In the genomic region with DNA sequence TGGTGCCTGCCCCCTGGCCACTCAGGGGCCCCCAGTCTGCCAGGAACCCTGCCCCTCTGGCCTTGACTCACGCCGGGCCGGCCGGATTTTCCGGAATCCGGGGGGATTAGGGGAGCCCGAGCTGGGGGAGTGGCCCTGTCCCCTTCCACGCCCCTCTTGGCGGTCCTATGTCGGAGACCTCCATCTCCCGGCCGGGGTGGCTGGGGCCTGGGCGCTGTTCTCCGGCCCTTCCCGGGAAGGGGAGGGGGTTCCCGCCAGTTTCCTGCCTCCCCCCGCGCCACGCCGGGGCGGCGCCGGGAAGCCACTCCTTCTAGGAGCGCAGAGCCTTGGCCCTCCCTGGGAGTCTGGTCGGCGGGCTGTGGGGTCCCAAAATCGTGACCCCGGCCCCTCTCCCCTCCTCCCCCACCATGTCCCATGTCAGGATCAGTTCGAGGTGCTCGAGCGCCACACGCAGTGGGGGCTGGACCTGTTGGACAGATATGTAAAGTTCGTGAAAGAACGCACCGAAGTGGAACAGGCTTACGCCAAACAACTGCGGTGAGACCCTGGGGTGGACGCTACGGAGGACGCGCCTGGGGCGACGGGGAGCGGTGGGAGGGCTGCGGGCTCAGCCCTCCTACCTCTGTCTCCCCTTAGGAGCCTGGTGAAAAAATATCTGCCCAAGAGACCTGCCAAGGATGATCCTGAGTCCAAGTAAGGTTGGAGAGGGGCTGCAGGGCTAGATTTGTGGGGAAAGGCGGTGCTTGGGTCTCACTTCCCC, we compare ENCODE assay signal across 9 cellular contexts. TPM values are rescaled to one million over a fixed set of nuclear protein-coding genes. Genes with fewer than 3 reads are reported as not detected.
DNase-seq lines count a peak whose midpoint lies in the region; ATAC-seq and TF ChIP-seq lines count a peak whose summit lies in the region.
"Had no signal": no experiment of that assay in that cellular context is flagged by ENCODE, and none has a peak within 500 bp of the region (broad histone marks: within the 10 kb centered on the region; RNA-seq: fewer than 3 reads in every experiment).

No MANE protein-coding gene starts in this region.

- peak overlapping the region; percentile 96 for H3K4me2 ChIP-seq in KMS-11

- H3K27me3 ChIP-seq in KMS-11 (ENCODE audit: insufficient read depth, low read depth), result no peaks in the 10 kb centered on the region

- peaks cover 11% of the 10 kb centered on the region for H3K36me3 Mint-ChIP-seq in activated naive CD8-positive, alpha-beta T cell treated with anti-CD3 and anti-CD28 coated beads, Interleukin-2, amount 10 ng/mL, durations not matched to agents 7 days and 5 days

- H3K27me3 Mint-ChIP-seq in activated naive CD8-positive, alpha-beta T cell treated with anti-CD3 and anti-CD28 coated beads, Interleukin-2, amount 10 ng/mL, durations not matched to agents 7 days and 5 days, result no peaks in the 10 kb centered on the region

- TF ChIP-seq CTCF in KMS-11 (conservative IDR thresholded peaks at IDR 0.05; ENCODE audit: low read depth, low read length), result no peak

- no peak overlapping the region for H3K27ac ChIP-seq in KMS-11

- no peaks in the 10 kb centered on the region for H3K36me3 ChIP-seq in KMS-11 (ENCODE audit: insufficient read depth)

- no peak overlapping the region for H3K4me3 ChIP-seq in KMS-11 (IDR thresholded peaks at IDR 0.05; ENCODE audit: insufficient read depth, low read depth, low read length)

- peak overlapping the region; percentile 49 for H2AFZ ChIP-seq in KMS-11 (ENCODE audit: low read depth)

- H3K9ac ChIP-seq in KMS-11, result peak overlapping the region; percentile 62; the same call in 1 of the 2 replicates

- intact Hi-C loops in sciatic nerve (cut with DNase I), result no loop called here

- no peaks in the 10 kb centered on the region for H3K9me3 Mint-ChIP-seq in activated naive CD8-positive, alpha-beta T cell treated with anti-CD3 and anti-CD28 coated beads, Interleukin-2, amount 10 ng/mL, durations not matched to agents 7 days and 5 days

- no peak for ATAC-seq in activated naive CD8-positive, alpha-beta T cell treated with anti-CD3 and anti-CD28 coated beads, Interleukin-2, amount 10 ng/mL, durations not matched to agents 7 days and 5 days (ENCODE audit: low read depth)
- no peak for ATAC-seq in sciatic nerve
- ATAC-seq in HG02588 (IDR thresholded peaks at IDR 0.05; ENCODE audit: unreplicated experiment), result no peak
- ATAC-seq in HG02884 (IDR thresholded peaks at IDR 0.05; ENCODE audit: unreplicated experiment), result no peak
- no peak for ATAC-seq in GM18519 (IDR thresholded peaks at IDR 0.05; ENCODE audit: low FRiP score, unreplicated experiment)

- no peaks in the 10 kb centered on the region for H4K20me1 ChIP-seq in KMS-11 (ENCODE audit: insufficient read depth)

- peaks cover 3% of the 10 kb centered on the region; the same call in 1 of the 2 replicates for H3K79me2 ChIP-seq in KMS-11 (ENCODE audit: insufficient read depth, low read depth)

- H3K4me1 ChIP-seq in KMS-11 (ENCODE audit: low read depth, poor library complexity, severe bottlenecking), result peaks cover 29% of the 10 kb centered on the region

- peaks cover 24% of the 10 kb centered on the region for H3K4me1 Mint-ChIP-seq in activated naive CD8-positive, alpha-beta T cell treated with anti-CD3 and anti-CD28 coated beads, Interleukin-2, amount 10 ng/mL, durations not matched to agents 7 days and 5 days

- peak overlapping the region; percentile 98 for H3K4me3 Mint-ChIP-seq in activated naive CD8-positive, alpha-beta T cell treated with anti-CD3 and anti-CD28 coated beads, Interleukin-2, amount 10 ng/mL, durations not matched to agents 7 days and 5 days

- POLR2A ChIA-PET in activated naive CD8-positive, alpha-beta T cell treated with anti-CD3 and anti-CD28 coated beads, Interleukin-2, amount 10 ng/mL, durations not matched to agents 7 days and 5 days (lab: Charles Lee), result interaction anchor here (0.6 to 1.9 kb wide), 3 partner anchors 60 to 120 kb away, joined by 3 to 9 read pairs (median 3); no protein-coding TSS in a partner anchor

- H3K27ac Mint-ChIP-seq in activated naive CD8-positive, alpha-beta T cell treated with anti-CD3 and anti-CD28 coated beads, Interleukin-2, amount 10 ng/mL, durations not matched to agents 7 days and 5 days, result peak overlapping the region; percentile 36

- DNase-seq in DMS153 treated with DMSO at 0.1 percent for 48 hours (lab: John Stamatoyannopoulos, UW; ENCODE audit: unreplicated experiment) (peak; percentile 56), hepatic stellate cell (ENCODE audit: low spot score) (peak; percentile 55), sciatic nerve (ENCODE audit: low spot score) (peak; percentile 82)
- DNase-seq in activated naive CD8-positive, alpha-beta T cell treated with anti-CD3 and anti-CD28 coated beads, Interleukin-2, amount 10 ng/mL, durations not matched to agents 7 days and 5 days, result no peak

RNA-seq across cellular contexts. Expression of a gene that starts 1.3 kb away (rescaled TPM):
- total RNA-seq in activated naive CD8-positive, alpha-beta T cell treated with anti-CD3 and anti-CD28 coated beads, Interleukin-2, amount 10 ng/mL, durations not matched to agents 7 days and 5 days, result 10 to 100 TPM; 10.1 to 10.7 TPM
- 131 TPM for total RNA-seq in sciatic nerve

RNA-seq across cellular contexts. Expression of a gene that starts 3.4 kb away (rescaled TPM):
- 10 to 100 TPM; 82.8 to 91.7 TPM for total RNA-seq in activated naive CD8-positive, alpha-beta T cell treated with anti-CD3 and anti-CD28 coated beads, Interleukin-2, amount 10 ng/mL, durations not matched to agents 7 days and 5 days
- total RNA-seq in sciatic nerve, result 64.1 TPM

RNA-seq across cellular contexts. Expression of a gene that starts 20.3 kb away (rescaled TPM):
- total RNA-seq in activated naive CD8-positive, alpha-beta T cell treated with anti-CD3 and anti-CD28 coated beads, Interleukin-2, amount 10 ng/mL, durations not matched to agents 7 days and 5 days, result 1 to 10 TPM; 2.0 to 2.1 TPM
- 971 TPM for total RNA-seq in sciatic nerve
- total RNA-seq: SK-MEL-5 had no signal

RNA-seq across cellular contexts. Expression of a gene that starts 26.5 kb away (rescaled TPM):
- total RNA-seq in activated naive CD8-positive, alpha-beta T cell treated with anti-CD3 and anti-CD28 coated beads, Interleukin-2, amount 10 ng/mL, durations not matched to agents 7 days and 5 days, result 10 to 100 TPM; 35.5 to 35.7 TPM
- 0.45 TPM for total RNA-seq in sciatic nerve

RNA-seq across cellular contexts. Expression of a gene that starts 31.7 kb away (rescaled TPM):
- total RNA-seq in activated naive CD8-positive, alpha-beta T cell treated with anti-CD3 and anti-CD28 coated beads, Interleukin-2, amount 10 ng/mL, durations not matched to agents 7 days and 5 days, result 100 to 1,000 TPM; 108 to 113 TPM
- total RNA-seq in sciatic nerve, result 12.7 TPM
- total RNA-seq: SK-MEL-5 had no signal

Comparison
In these comparisons a context has a peak if more than half of its experiments do, and no peak if none do; other contexts are left out.
1. RNA of a gene that starts 1.3 kb away (total RNA-seq): 131 TPM in sciatic nerve (single experiment); 10.1 to 10.7 TPM in activated naive CD8-positive, alpha-beta T cell treated with anti-CD3 and anti-CD28 coated beads, Interleukin-2, amount 10 ng/mL, durations not matched to agents 7 days and 5 days; every median in the first group is over 10 times any median in the second.
2. RNA of a gene that starts 20.3 kb away (total RNA-seq): 971 TPM in sciatic nerve (single experiment); 2.0 to 2.1 TPM in activated naive CD8-positive, alpha-beta T cell treated with anti-CD3 and anti-CD28 coated beads, Interleukin-2, amount 10 ng/mL, durations not matched to agents 7 days and 5 days; every median in the first group is over 100 times any median in the second.